1 cellular context compared by ENCODE assay signal in the genomic region with DNA sequence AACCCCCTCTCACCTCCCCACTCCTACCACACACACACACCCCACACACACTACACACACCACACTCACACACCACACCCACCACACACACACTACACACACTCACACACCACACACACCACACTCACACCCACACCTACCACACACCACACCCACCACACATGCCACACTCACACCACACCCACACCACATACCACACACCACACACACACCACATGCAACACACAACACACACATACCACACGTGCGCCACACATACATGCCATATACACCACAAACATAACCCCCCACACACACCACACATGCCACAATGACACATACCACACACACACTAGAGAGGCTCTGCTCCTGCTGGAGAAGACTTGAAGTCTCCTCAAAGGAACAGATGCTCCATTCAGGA.
TF ChIP-seq lines count a peak whose summit lies in the region.

No MANE protein-coding gene starts in this region.

TF ChIP-seq in GM12878, 131 proteins besides CTCF, POLR2A, EP300 and RAD21 (continued from another document):
- TF ChIP-seq GABPA (IDR thresholded peaks at IDR 0.05; ENCODE audit: low read depth) (no peak), GATAD2B (conservative IDR thresholded peaks at IDR 0.05; ENCODE audit: low read depth) (no peak), SPI1 (IDR thresholded peaks at IDR 0.05; ENCODE audit: borderline replicate concordance, insufficient read depth, low read depth, low read length) (no peak), IKZF2 (IDR thresholded peaks at IDR 0.05) (peak; percentile 68 to 88), TBL1XR1 (IDR thresholded peaks at IDR 0.05; ENCODE audit: low read depth, low read length) (no peak), KLF5 (IDR thresholded peaks at IDR 0.05; ENCODE audit: partially characterized antibody) (no peak), BACH1 (IDR thresholded peaks at IDR 0.05; ENCODE audit: borderline replicate concordance) (no peak), ZBED1 (IDR thresholded peaks at IDR 0.05; ENCODE audit: borderline replicate concordance) (no peak), SUPT20H (IDR thresholded peaks at IDR 0.05; ENCODE audit: borderline replicate concordance, control insufficient read depth, low read depth, low read length) (no peak), CREM (IDR thresholded peaks at IDR 0.05; ENCODE audit: low read depth) (no peak), PAX5 (IDR thresholded peaks at IDR 0.05; ENCODE audit: borderline replicate concordance, low read depth, low read length) (peak; percentile 87; the same call in 1 of the 2 replicates), RB1 (IDR thresholded peaks at IDR 0.05; ENCODE audit: borderline replicate concordance) (no peak), SREBF1 (IDR thresholded peaks at IDR 0.05; ENCODE audit: low read length) (no peak), PAX8 (IDR thresholded peaks at IDR 0.05) (no peak), BHLHE40 (IDR thresholded peaks at IDR 0.05; ENCODE audit: borderline replicate concordance in 1 of 2, low read depth in 2 of 2, low read length in 1 of 2) (peak; percentile 74 to 88; a peak in 3 of 4 replicates), FOXM1 (IDR thresholded peaks at IDR 0.05; ENCODE audit: low read depth, low read length) (no peak)
- TF ChIP-seq, protein P1, sequence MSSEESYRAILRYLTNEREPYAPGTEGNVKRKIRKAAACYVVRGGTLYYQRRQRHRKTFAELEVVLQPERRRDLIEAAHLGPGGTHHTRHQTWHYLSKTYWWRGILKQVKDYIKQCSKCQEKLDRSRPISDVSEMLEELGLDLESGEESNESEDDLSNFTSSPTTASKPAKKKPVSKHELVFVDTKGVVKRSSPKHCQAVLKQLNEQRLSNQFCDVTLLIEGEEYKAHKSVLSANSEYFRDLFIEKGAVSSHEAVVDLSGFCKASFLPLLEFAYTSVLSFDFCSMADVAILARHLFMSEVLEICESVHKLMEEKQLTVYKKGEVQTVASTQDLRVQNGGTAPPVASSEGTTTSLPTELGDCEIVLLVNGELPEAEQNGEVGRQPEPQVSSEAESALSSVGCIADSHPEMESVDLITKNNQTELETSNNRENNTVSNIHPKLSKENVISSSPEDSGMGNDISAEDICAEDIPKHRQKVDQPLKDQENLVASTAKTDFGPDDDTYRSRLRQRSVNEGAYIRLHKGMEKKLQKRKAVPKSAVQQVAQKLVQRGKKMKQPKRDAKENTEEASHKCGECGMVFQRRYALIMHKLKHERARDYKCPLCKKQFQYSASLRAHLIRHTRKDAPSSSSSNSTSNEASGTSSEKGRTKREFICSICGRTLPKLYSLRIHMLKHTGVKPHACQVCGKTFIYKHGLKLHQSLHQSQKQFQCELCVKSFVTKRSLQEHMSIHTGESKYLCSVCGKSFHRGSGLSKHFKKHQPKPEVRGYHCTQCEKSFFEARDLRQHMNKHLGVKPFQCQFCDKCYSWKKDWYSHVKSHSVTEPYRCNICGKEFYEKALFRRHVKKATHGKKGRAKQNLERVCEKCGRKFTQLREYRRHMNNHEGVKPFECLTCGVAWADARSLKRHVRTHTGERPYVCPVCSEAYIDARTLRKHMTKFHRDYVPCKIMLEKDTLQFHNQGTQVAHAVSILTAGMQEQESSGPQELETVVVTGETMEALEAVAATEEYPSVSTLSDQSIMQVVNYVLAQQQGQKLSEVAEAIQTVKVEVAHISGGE (CRISPR knock-in tag; IDR thresholded peaks at IDR 0.05) = no peak
- TF ChIP-seq, protein P2, sequence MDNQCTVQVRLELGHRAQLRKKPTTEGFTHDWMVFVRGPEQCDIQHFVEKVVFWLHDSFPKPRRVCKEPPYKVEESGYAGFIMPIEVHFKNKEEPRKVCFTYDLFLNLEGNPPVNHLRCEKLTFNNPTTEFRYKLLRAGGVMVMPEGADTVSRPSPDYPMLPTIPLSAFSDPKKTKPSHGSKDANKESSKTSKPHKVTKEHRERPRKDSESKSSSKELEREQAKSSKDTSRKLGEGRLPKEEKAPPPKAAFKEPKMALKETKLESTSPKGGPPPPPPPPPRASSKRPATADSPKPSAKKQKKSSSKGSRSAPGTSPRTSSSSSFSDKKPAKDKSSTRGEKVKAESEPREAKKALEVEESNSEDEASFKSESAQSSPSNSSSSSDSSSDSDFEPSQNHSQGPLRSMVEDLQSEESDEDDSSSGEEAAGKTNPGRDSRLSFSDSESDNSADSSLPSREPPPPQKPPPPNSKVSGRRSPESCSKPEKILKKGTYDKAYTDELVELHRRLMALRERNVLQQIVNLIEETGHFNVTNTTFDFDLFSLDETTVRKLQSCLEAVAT (IDR thresholded peaks at IDR 0.05) = peak; percentile 99
- TF ChIP-seq, protein P3, sequence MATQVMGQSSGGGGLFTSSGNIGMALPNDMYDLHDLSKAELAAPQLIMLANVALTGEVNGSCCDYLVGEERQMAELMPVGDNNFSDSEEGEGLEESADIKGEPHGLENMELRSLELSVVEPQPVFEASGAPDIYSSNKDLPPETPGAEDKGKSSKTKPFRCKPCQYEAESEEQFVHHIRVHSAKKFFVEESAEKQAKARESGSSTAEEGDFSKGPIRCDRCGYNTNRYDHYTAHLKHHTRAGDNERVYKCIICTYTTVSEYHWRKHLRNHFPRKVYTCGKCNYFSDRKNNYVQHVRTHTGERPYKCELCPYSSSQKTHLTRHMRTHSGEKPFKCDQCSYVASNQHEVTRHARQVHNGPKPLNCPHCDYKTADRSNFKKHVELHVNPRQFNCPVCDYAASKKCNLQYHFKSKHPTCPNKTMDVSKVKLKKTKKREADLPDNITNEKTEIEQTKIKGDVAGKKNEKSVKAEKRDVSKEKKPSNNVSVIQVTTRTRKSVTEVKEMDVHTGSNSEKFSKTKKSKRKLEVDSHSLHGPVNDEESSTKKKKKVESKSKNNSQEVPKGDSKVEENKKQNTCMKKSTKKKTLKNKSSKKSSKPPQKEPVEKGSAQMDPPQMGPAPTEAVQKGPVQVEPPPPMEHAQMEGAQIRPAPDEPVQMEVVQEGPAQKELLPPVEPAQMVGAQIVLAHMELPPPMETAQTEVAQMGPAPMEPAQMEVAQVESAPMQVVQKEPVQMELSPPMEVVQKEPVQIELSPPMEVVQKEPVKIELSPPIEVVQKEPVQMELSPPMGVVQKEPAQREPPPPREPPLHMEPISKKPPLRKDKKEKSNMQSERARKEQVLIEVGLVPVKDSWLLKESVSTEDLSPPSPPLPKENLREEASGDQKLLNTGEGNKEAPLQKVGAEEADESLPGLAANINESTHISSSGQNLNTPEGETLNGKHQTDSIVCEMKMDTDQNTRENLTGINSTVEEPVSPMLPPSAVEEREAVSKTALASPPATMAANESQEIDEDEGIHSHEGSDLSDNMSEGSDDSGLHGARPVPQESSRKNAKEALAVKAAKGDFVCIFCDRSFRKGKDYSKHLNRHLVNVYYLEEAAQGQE (IDR thresholded peaks at IDR 0.05; ENCODE audit: low read depth, low read length) = no peak
- TF ChIP-seq, protein P4, sequence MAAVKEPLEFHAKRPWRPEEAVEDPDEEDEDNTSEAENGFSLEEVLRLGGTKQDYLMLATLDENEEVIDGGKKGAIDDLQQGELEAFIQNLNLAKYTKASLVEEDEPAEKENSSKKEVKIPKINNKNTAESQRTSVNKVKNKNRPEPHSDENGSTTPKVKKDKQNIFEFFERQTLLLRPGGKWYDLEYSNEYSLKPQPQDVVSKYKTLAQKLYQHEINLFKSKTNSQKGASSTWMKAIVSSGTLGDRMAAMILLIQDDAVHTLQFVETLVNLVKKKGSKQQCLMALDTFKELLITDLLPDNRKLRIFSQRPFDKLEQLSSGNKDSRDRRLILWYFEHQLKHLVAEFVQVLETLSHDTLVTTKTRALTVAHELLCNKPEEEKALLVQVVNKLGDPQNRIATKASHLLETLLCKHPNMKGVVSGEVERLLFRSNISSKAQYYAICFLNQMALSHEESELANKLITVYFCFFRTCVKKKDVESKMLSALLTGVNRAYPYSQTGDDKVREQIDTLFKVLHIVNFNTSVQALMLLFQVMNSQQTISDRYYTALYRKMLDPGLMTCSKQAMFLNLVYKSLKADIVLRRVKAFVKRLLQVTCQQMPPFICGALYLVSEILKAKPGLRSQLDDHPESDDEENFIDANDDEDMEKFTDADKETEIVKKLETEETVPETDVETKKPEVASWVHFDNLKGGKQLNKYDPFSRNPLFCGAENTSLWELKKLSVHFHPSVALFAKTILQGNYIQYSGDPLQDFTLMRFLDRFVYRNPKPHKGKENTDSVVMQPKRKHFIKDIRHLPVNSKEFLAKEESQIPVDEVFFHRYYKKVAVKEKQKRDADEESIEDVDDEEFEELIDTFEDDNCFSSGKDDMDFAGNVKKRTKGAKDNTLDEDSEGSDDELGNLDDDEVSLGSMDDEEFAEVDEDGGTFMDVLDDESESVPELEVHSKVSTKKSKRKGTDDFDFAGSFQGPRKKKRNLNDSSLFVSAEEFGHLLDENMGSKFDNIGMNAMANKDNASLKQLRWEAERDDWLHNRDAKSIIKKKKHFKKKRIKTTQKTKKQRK (IDR thresholded peaks at IDR 0.05; ENCODE audit: low read depth, low read length) = no peak
- TF ChIP-seq, protein P5, sequence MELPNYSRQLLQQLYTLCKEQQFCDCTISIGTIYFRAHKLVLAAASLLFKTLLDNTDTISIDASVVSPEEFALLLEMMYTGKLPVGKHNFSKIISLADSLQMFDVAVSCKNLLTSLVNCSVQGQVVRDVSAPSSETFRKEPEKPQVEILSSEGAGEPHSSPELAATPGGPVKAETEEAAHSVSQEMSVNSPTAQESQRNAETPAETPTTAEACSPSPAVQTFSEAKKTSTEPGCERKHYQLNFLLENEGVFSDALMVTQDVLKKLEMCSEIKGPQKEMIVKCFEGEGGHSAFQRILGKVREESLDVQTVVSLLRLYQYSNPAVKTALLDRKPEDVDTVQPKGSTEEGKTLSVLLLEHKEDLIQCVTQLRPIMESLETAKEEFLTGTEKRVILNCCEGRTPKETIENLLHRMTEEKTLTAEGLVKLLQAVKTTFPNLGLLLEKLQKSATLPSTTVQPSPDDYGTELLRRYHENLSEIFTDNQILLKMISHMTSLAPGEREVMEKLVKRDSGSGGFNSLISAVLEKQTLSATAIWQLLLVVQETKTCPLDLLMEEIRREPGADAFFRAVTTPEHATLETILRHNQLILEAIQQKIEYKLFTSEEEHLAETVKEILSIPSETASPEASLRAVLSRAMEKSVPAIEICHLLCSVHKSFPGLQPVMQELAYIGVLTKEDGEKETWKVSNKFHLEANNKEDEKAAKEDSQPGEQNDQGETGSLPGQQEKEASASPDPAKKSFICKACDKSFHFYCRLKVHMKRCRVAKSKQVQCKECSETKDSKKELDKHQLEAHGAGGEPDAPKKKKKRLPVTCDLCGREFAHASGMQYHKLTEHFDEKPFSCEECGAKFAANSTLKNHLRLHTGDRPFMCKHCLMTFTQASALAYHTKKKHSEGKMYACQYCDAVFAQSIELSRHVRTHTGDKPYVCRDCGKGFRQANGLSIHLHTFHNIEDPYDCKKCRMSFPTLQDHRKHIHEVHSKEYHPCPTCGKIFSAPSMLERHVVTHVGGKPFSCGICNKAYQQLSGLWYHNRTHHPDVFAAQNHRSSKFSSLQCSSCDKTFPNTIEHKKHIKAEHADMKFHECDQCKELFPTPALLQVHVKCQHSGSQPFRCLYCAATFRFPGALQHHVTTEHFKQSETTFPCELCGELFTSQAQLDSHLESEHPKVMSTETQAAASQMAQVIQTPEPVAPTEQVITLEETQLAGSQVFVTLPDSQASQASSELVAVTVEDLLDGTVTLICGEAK (IDR thresholded peaks at IDR 0.05; ENCODE audit: borderline replicate concordance) = no peak
- TF ChIP-seq, protein P6, sequence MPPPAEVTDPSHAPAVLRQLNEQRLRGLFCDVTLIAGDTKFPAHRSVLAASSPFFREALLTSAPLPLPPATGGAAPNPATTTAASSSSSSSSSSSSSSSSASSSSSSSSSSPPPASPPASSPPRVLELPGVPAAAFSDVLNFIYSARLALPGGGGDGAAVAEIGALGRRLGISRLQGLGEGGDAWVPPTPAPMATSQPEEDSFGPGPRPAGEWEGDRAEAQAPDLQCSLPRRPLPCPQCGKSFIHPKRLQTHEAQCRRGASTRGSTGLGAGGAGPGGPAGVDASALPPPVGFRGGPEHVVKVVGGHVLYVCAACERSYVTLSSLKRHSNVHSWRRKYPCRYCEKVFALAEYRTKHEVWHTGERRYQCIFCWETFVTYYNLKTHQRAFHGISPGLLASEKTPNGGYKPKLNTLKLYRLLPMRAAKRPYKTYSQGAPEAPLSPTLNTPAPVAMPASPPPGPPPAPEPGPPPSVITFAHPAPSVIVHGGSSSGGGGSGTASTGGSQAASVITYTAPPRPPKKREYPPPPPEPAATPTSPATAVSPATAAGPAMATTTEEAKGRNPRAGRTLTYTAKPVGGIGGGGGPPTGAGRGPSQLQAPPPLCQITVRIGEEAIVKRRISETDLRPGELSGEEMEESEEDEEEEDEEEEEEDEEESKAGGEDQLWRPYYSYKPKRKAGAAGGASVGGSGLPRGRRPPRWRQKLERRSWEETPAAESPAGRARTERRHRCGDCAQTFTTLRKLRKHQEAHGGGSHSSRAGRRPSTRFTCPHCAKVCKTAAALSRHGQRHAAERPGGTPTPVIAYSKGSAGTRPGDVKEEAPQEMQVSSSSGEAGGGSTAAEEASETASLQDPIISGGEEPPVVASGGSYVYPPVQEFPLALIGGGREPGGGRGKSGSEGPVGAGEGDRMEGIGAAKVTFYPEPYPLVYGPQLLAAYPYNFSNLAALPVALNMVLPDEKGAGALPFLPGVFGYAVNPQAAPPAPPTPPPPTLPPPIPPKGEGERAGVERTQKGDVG (CRISPR knock-in tag; IDR thresholded peaks at IDR 0.05) = no peak
- TF ChIP-seq, protein P7, sequence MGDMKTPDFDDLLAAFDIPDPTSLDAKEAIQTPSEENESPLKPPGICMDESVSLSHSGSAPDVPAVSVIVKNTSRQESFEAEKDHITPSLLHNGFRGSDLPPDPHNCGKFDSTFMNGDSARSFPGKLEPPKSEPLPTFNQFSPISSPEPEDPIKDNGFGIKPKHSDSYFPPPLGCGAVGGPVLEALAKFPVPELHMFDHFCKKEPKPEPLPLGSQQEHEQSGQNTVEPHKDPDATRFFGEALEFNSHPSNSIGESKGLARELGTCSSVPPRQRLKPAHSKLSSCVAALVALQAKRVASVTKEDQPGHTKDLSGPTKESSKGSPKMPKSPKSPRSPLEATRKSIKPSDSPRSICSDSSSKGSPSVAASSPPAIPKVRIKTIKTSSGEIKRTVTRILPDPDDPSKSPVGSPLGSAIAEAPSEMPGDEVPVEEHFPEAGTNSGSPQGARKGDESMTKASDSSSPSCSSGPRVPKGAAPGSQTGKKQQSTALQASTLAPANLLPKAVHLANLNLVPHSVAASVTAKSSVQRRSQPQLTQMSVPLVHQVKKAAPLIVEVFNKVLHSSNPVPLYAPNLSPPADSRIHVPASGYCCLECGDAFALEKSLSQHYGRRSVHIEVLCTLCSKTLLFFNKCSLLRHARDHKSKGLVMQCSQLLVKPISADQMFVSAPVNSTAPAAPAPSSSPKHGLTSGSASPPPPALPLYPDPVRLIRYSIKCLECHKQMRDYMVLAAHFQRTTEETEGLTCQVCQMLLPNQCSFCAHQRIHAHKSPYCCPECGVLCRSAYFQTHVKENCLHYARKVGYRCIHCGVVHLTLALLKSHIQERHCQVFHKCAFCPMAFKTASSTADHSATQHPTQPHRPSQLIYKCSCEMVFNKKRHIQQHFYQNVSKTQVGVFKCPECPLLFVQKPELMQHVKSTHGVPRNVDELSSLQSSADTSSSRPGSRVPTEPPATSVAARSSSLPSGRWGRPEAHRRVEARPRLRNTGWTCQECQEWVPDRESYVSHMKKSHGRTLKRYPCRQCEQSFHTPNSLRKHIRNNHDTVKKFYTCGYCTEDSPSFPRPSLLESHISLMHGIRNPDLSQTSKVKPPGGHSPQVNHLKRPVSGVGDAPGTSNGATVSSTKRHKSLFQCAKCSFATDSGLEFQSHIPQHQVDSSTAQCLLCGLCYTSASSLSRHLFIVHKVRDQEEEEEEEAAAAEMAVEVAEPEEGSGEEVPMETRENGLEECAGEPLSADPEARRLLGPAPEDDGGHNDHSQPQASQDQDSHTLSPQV (IDR thresholded peaks at IDR 0.05) = no peak
